9 cellular contexts compared by ENCODE assay signal in genomic region chr10:31157125-31157983, GRCh38.
A peak's percentile ranks its signal among the peaks of the same experiment; 100 is the strongest.
DNase-seq lines count a peak whose midpoint lies in the region; ATAC-seq and TF ChIP-seq lines count a peak whose summit lies in the region.
"Had no signal": no experiment of that assay in that cellular context is flagged by ENCODE, and none has a peak within 500 bp of the region (broad histone marks: within the 10 kb centered on the region; RNA-seq: fewer than 3 reads in every experiment).

No MANE protein-coding gene starts in this region.

- ATAC-seq in HG03342 (IDR thresholded peaks at IDR 0.05; ENCODE audit: unreplicated experiment), result no peak

- DNase-seq in DMS 273 (lab: John Stamatoyannopoulos, UW; ENCODE audit: unreplicated experiment), result peak; percentile 66
- peak; percentile 11 for DNase-seq in NCI-H345 treated with DMSO at 0.1 percent for 48 hours (lab: John Stamatoyannopoulos, UW; ENCODE audit: unreplicated experiment)
- peak; percentile 57 for DNase-seq in fibroblast of pulmonary artery (ENCODE audit: low read depth)
- DNase-seq in ovary, result peak; percentile 39 to 73 (median 54)
- DNase-seq in lower leg skin (ENCODE audit: low spot score in 2 of 2), result no peak
- DNase-seq in NCI-H2107 (lab: John Stamatoyannopoulos, UW), result no peak
- DNase-seq in epidermal melanocyte (ENCODE audit: insufficient read length, low spot score), result no peak
- DNase-seq: GF-D8 had no signal

- no peak overlapping the region for H3K27ac ChIP-seq in ovary

- TF ChIP-seq EP300 in ovary (IDR thresholded peaks at IDR 0.05), result no peak

- H3K4me1 ChIP-seq in ovary (ENCODE audit: insufficient read depth), result peaks cover 5% of the 10 kb centered on the region

- H3K27me3 ChIP-seq in ovary, result no peaks in the 10 kb centered on the region

- no peaks in the 10 kb centered on the region for H3K9me3 ChIP-seq in ovary

- TF ChIP-seq CTCF in fibroblast of pulmonary artery (IDR thresholded peaks at IDR 0.05; ENCODE audit: low read length, missing control alignments), result no peak
- no peak for TF ChIP-seq CTCF in ovary (IDR thresholded peaks at IDR 0.05)
- no peak for TF ChIP-seq CTCF in lower leg skin (IDR thresholded peaks at IDR 0.05)

- TF ChIP-seq POLR2A in ovary (IDR thresholded peaks at IDR 0.05) (no peak), lower leg skin (IDR thresholded peaks at IDR 0.05) (no peak)

- H3K4me3 ChIP-seq in fibroblast of pulmonary artery (replicated peaks; ENCODE audit: low read depth, low read length) (no peak overlapping the region), ovary (no peak overlapping the region), lower leg skin (ENCODE audit: low read depth, poor library complexity, severe bottlenecking) (no peak overlapping the region)

- H3K36me3 ChIP-seq in ovary, result no peaks in the 10 kb centered on the region

- WGBS in ovary, 3 donors, result 15 to 20% (median 18%) methylated on average over 18 of the region's 18 CpGs
- WGBS in lower leg skin, 2 donors, result 24 to 33% methylated on average over 18 of the region's 18 CpGs

- intact Hi-C loops in ovary (cut with DNase I) (no loop called here), lower leg skin (cut with DNase I; ENCODE audit: low total_unique reads) (no loop called here)

Comparison
In these comparisons a context has a peak if more than half of its experiments do, and no peak if none do; other contexts are left out.
1. DNase-seq: peak in DMS 273 (single experiment), NCI-H345 treated with DMSO at 0.1 percent for 48 hours (single experiment), fibroblast of pulmonary artery (single experiment) and ovary (5 of 5); none in lower leg skin (0 of 2), NCI-H2107 (single experiment) and epidermal melanocyte (single experiment).